1 cellular context compared by ENCODE assay signal in the genomic region with DNA sequence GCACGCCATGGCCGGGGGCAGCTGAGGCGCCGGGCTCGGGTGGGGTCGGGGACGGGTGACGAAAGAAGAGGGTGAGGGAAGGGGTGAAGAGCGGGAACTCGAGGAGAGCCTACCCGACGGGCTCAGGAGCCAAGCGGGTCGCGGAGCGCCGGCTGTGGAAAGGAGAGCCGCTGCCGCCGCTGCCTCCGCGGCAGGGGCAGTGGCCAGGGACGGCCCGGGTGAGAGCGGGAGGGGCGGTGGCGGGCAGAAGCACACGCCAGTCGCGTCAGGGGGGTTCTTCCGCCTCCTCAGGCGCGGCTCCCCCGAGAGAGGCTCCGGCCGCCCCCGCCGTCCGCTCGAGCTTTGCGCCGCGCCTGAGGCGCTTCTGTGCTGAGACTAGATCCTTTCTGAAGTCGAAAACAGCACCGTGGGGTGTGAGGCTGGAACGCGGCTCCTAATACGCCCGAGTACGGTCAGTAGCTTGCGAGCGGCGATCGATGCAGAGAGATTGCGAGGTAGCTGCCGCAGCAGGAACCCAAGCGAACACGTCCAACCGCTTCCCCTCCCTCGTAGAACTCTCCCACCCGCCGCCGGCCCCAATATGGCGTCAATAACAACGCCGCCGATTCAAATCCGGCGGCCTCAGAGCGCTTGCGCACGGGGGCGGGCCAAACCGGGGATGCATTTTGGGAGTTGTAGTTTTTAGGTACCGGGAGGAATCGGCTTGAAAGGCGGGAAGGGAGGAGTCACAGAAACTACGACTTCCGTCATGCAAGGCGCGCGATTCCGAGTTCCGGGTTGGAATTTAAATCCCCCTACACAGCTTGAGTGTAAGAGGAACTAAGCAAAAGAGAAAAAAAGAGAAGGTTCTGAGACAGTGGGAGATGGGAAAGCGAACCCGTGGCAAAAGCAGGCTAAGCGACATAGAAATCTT.
TF ChIP-seq lines count a peak whose summit lies in the region.

AKIRIN2 (minus strand) TSS at position 558 of the 913 bp plus-strand sequence; CDS start at position 9, 549 bp downstream.

TF ChIP-seq in H1, 55 proteins besides CTCF, POLR2A, EP300 and RAD21 (continued from another document):
- TF ChIP-seq EGR1 (IDR thresholded peaks at IDR 0.05; ENCODE audit: borderline replicate concordance, low read depth, low read length) (peak; percentile 57; the same call in 1 of the 2 replicates), POU5F1 (IDR thresholded peaks at IDR 0.05; ENCODE audit: low read depth, low read length) (no peak)
TF ChIP-seq in H1: peak in this region for 22.
